In genomic region chr17:17206913-17207368, GRCh38 we compare ENCODE assay signal across 8 cellular contexts. TPM values are rescaled to one million over a fixed set of nuclear protein-coding genes. Genes with fewer than 3 reads are reported as not detected.
DNase-seq lines count a peak whose midpoint lies in the region; ATAC-seq, FAIRE-seq and TF ChIP-seq lines count a peak whose summit lies in the region.

No MANE protein-coding gene starts in this region.

- no peaks in the 10 kb centered on the region for H3K9me3 ChIP-seq in Caco-2
- H3K9me3 ChIP-seq in esophagus (ENCODE audit: control insufficient read depth in 2 of 2, insufficient read depth in 1 of 2, low read depth in 1 of 2, low read length in 1 of 2): peaks cover 0 to 4% of the 10 kb centered on the region in 2 donors
- no peaks in the 10 kb centered on the region for H3K9me3 ChIP-seq in sigmoid colon

- no peak for TF ChIP-seq CTCF in Caco-2 (IDR thresholded peaks at IDR 0.05; ENCODE audit: insufficient read depth in 1 of 2, low read depth in 1 of 2, low read length in 1 of 2, severe bottlenecking in 1 of 2, unreplicated experiment in 1 of 2)
- TF ChIP-seq CTCF in RWPE1 (conservative IDR thresholded peaks at IDR 0.05; ENCODE audit: low read depth): no peak
- TF ChIP-seq CTCF in sigmoid colon (IDR thresholded peaks at IDR 0.05): no peak

- H3K4me3 ChIP-seq in Caco-2 (ENCODE audit: low read depth, low read length): peak overlapping the region; percentile 79
- H3K4me3 ChIP-seq in esophagus (ENCODE audit: low read depth in 1 of 2, low read length in 2 of 2): no peak overlapping the region
- peak overlapping the region in 3 of 4 donors; percentile 47 to 68 (median 59) for H3K4me3 ChIP-seq in sigmoid colon

- peak overlapping the region; percentile 87 for H3K27ac ChIP-seq in RWPE1
- peak overlapping the region; percentile 66 to 90 for H3K27ac ChIP-seq in esophagus (ENCODE audit: low read depth in 2 of 2, low read length in 1 of 2)
- H3K27ac ChIP-seq in sigmoid colon: peak overlapping the region; percentile 86 to 98 (median 94)

- no peak for TF ChIP-seq POLR2A in sigmoid colon (IDR thresholded peaks at IDR 0.05)

- peaks cover 5% of the 10 kb centered on the region for H3K4me1 Mint-ChIP-seq in Caco-2 (ENCODE audit: low read depth, unreplicated experiment)

- ATAC-seq in HG03196 (IDR thresholded peaks at IDR 0.05; ENCODE audit: unreplicated experiment): no peak

- intact Hi-C loops in Caco-2 (cut with micrococcal nuclease; ENCODE audit: unreplicated experiment): loop anchor here (1.0 to 5.0 kb wide), 3 partner anchors 30 to 205 kb away; partner anchors contain the start of gene FLCN
- intact Hi-C loops in sigmoid colon (cut with DNase I): loop anchor here (2.0 to 5.0 kb wide), 3 partner anchors 30 to 164 kb away; partner anchors contain the start of genes COPS3, FLCN and MPRIP

- POLR2A ChIA-PET in Caco-2 (lab: Charles Lee) (no interaction called here), RWPE1 (lab: Yijun Ruan, JAX; ENCODE audit: low non-redundant PET) (no interaction called here)

- no peaks in the 10 kb centered on the region for H3K9me3 Mint-ChIP-seq in Caco-2 (ENCODE audit: unreplicated experiment)

- no peak for FAIRE-seq in frontal cortex (lab: Jason Lieb, UNC)

- peak overlapping the region; percentile 83 for H3K27ac Mint-ChIP-seq in Caco-2 (ENCODE audit: unreplicated experiment)

- CTCF ChIA-PET in Caco-2 (lab: Charles Lee): no interaction called here
- CTCF ChIA-PET in RWPE1 (lab: Yijun Ruan, JAX): no interaction called here

- peaks cover 11% of the 10 kb centered on the region for H3K36me3 Mint-ChIP-seq in Caco-2 (ENCODE audit: insufficient read depth, unreplicated experiment)

- BruUV-seq in Caco-2 (replicated peaks; lab: Mats Ljungman, UMichigan): no TSS peak

- peak overlapping the region; percentile 81 for H3K4me3 Mint-ChIP-seq in Caco-2 (ENCODE audit: unreplicated experiment)

- H3K36me3 ChIP-seq in Caco-2 (ENCODE audit: control insufficient read depth, insufficient read depth, low read length) (peaks cover 4% of the 10 kb centered on the region), esophagus (ENCODE audit: control insufficient read depth in 2 of 2, insufficient read depth in 2 of 2, low read length in 1 of 2) (peaks cover 0 to 8% of the 10 kb centered on the region in 2 donors), sigmoid colon (peaks cover 0 to 20% (median 2%) of the 10 kb centered on the region in 4 donors)

- H3K4me1 ChIP-seq in Caco-2: peaks cover 7% of the 10 kb centered on the region; the same call in 1 of the 2 replicates
- H3K4me1 ChIP-seq in esophagus (ENCODE audit: control insufficient read depth in 2 of 2, insufficient read depth in 2 of 2, low read length in 1 of 2): peaks cover 11 to 20% of the 10 kb centered on the region in 2 donors
- H3K4me1 ChIP-seq in sigmoid colon: peaks cover 0 to 54% (median 53%) of the 10 kb centered on the region in 4 donors

- WGBS in esophagus, 2 donors: 30 to 31% methylated on average over 16 of the region's 16 CpGs
- WGBS in sigmoid colon, 2 donors: 27 to 62% methylated on average over 16 of the region's 16 CpGs

- no peaks in the 10 kb centered on the region for H3K27me3 ChIP-seq in Caco-2 (replicated peaks; ENCODE audit: control insufficient read depth, insufficient read depth, low read length)
- H3K27me3 ChIP-seq in esophagus (ENCODE audit: control insufficient read depth in 1 of 2, insufficient read depth in 2 of 2, low read length in 2 of 2): no peaks in the 10 kb centered on the region
- H3K27me3 ChIP-seq in sigmoid colon: no peaks in the 10 kb centered on the region

- no peak for TF ChIP-seq EP300 in sigmoid colon (IDR thresholded peaks at IDR 0.05)

- DNase-seq in Caco-2 (no peak), RWPE1 (ENCODE audit: low spot score) (no peak), sigmoid colon (no peak), COLO829 (ENCODE audit: low spot score) (no peak), frontal cortex (ENCODE audit: low spot score in 2 of 2) (no peak), DMS53 (lab: John Stamatoyannopoulos, UW) (no peak)

- no peaks in the 10 kb centered on the region for H3K27me3 Mint-ChIP-seq in Caco-2 (ENCODE audit: insufficient read depth, unreplicated experiment)

RNA-seq across cellular contexts. Expression of gene PLD6, which starts 0.8 kb away (rescaled TPM):
- total RNA-seq in Caco-2 (2022) (7.1 and 8.0 TPM in 2 replicates), sigmoid colon (10 to 100 TPM in 2 of 4 donors, 1 to 10 TPM in 2; 7.7 to 15.3 (median 10.2) TPM), frontal cortex (8.6 TPM)
- polyA plus RNA-seq in esophagus (1 to 10 TPM; 1.2 TPM), sigmoid colon (1 to 10 TPM in 2 of 3 donors, not detected in 1; 1.2 to 2.8 TPM)

RNA-seq across cellular contexts. Expression of gene FLCN, which starts 30.0 kb away (rescaled TPM):
- total RNA-seq in Caco-2 (2022): 69.0 and 71.9 TPM in 2 replicates
- 10 to 100 TPM; 10.3 to 16.3 TPM for polyA plus RNA-seq in esophagus
- 100 to 1,000 TPM in 2 of 4 donors, 10 to 100 TPM in 2; 41.5 to 122 (median 78.7) TPM for total RNA-seq in sigmoid colon
- polyA plus RNA-seq in sigmoid colon: 10 to 100 TPM; 10.8 to 28.6 (median 13.4) TPM
- 31.4 TPM for total RNA-seq in frontal cortex

Comparison
In these comparisons a context has a peak if more than half of its experiments do, and no peak if none do; other contexts are left out.
1. H3K4me3 ChIP-seq: peak in Caco-2 (single experiment) and sigmoid colon (3 of 4); none in esophagus (0 of 2).
2. Peak in every context shown above with its lines, with median percentiles within 50 percentile points of each other: H3K27ac ChIP-seq.